Comparison of ENCODE assay signal across 10 cellular contexts in the genomic region with DNA sequence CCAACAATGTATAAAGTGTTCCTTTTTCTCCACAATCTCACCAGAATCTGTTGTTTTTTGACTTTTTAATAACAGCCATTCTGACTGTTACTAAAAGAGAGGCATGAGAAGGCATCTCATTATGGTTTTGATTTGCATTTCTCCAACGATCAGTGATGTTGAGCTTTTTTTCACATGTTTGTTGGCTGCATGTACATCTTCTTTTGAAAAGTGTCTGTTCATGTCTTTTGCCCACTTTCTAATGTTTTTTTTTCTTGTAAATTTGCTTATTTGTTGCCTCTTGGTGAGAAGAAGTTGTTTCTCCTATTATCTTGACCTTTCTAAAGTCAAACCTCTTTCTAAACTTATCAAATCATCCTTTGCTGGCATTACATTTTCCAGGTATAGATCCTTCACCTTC.
"Had no signal": no experiment of that assay in that cellular context is flagged by ENCODE, and none has a peak within 500 bp of the region (broad histone marks: within the 10 kb centered on the region; RNA-seq: fewer than 3 reads in every experiment).

No MANE protein-coding gene starts in this region.

- H3K4me3 ChIP-seq: GM23248, GM23338, HAP-1 had no signal

- H3K9ac ChIP-seq: GM23248 had no signal

- H3K4me3 Mint-ChIP-seq: GM23338, H9, HFFc6 had no signal

- H3K27ac Mint-ChIP-seq: GM23338, H9, HFFc6 had no signal

- H3K27ac ChIP-seq: GM23248 had no signal

- DNase-seq: GM23248, GOT3, H7, H9, HCEC 1CT, HFFc6 had no signal

- H3K9me3 ChIP-seq: HAP-1 had no signal

- H2AFZ ChIP-seq: GM23248, GM23338 had no signal

- FAIRE-seq: H1, H54 had no signal

- H3K9me3 Mint-ChIP-seq: GM23338, H9, HFFc6 had no signal

- H3K4me2 ChIP-seq: GM23338 had no signal

- H3K36me3 ChIP-seq: HAP-1 had no signal
